19 cellular contexts compared by ENCODE assay signal in genomic region chr4:175273995-175274753, GRCh38.
DNase-seq lines count a peak whose midpoint lies in the region; ATAC-seq and TF ChIP-seq lines count a peak whose summit lies in the region.
"Had no signal": no experiment of that assay in that cellular context is flagged by ENCODE, and none has a peak within 500 bp of the region (broad histone marks: within the 10 kb centered on the region; RNA-seq: fewer than 3 reads in every experiment).

No MANE protein-coding gene starts in this region.

- H3K23ac ChIP-seq in IMR-90 (ENCODE audit: low read depth, low read length) = no peak overlapping the region
- no peak overlapping the region for H3K23ac ChIP-seq in mesendoderm (ENCODE audit: low read length)
- no peak overlapping the region for H3K23ac ChIP-seq in neuronal stem cell (ENCODE audit: low read depth, low read length, poor library complexity)

- no peaks in the 10 kb centered on the region for H3K9me1 ChIP-seq in IMR-90 (ENCODE audit: insufficient read depth, low read length)

- H2AK5ac ChIP-seq in IMR-90 (ENCODE audit: low read depth, low read length) (no peak overlapping the region), mesendoderm (ENCODE audit: low read length) (no peak overlapping the region), neuronal stem cell (ENCODE audit: low read depth, low read length) (no peak overlapping the region)

- H3K36me3 Mint-ChIP-seq in activated naive CD4-positive, alpha-beta T cell treated with anti-CD3 and anti-CD28 coated beads, Interleukin-2, amount 10 ng/mL, durations not matched to agents 7 days and 5 days = no peaks in the 10 kb centered on the region
- H3K36me3 Mint-ChIP-seq: activated naive CD8-positive, alpha-beta T cell treated with anti-CD3 and anti-CD28 coated beads for 36 hours had no signal

- ATAC-seq in IMR-90 (ENCODE audit: low read depth) = no peak
- no peak for ATAC-seq in GM18520 (IDR thresholded peaks at IDR 0.05; ENCODE audit: unreplicated experiment)
- ATAC-seq: foreskin keratinocyte had no signal

- DNase-seq in Caki2 (ENCODE audit: low read depth) (peak; percentile 23), IMR-90 (peak; percentile 15), epithelial cell of esophagus (ENCODE audit: low read depth) (peak; percentile 7), mesendoderm (peak; percentile 53), neuronal stem cell (ENCODE audit: low spot score) (no peak), UCSD-AML1 (lab: John Stamatoyannopoulos, UW; ENCODE audit: unreplicated experiment) (no peak)
- DNase-seq in activated naive CD4-positive, alpha-beta T cell treated with anti-CD3 and anti-CD28 coated beads, Interleukin-2, amount 10 ng/mL, durations not matched to agents 7 days and 5 days = no peak
- DNase-seq: activated CD4-positive, alpha-beta memory T cell treated with anti-CD3 and anti-CD28 coated beads, Interleukin-2, amount 10 ng/mL, durations not matched to agents 7 days and 5 days; activated naive CD8-positive, alpha-beta T cell treated with anti-CD3 and anti-CD28 coated beads for 36 hours; effector memory CD4-positive, alpha-beta T cell; foreskin keratinocyte; GDM1; NCI-H1436 treated with DMSO at 0.1 percent for 48 hours; ovary; RPMI8226 had no signal

- H4K20me1 ChIP-seq in IMR-90 (ENCODE audit: insufficient read depth, low read length) = no peaks in the 10 kb centered on the region

- H3K27ac ChIP-seq in IMR-90 (ENCODE audit: insufficient read depth, low read length) (no peak overlapping the region), mesendoderm (ENCODE audit: low read depth, low read length) (no peak overlapping the region), neuronal stem cell (replicated peaks; ENCODE audit: low read length) (no peak overlapping the region)
- H3K27ac ChIP-seq: foreskin keratinocyte, ovary, thoracic aorta had no signal

- H2AFZ ChIP-seq in IMR-90 (replicated peaks; ENCODE audit: low read length, poor library complexity) (no peak overlapping the region), neuronal stem cell (ENCODE audit: low read length) (no peak overlapping the region)

- H3K36me3 ChIP-seq in IMR-90 (ENCODE audit: control insufficient read depth, insufficient read depth, low read length) (no peaks in the 10 kb centered on the region), mesendoderm (ENCODE audit: control insufficient read depth, insufficient read depth, low read length) (no peaks in the 10 kb centered on the region), neuronal stem cell (replicated peaks in 1 of 2; ENCODE audit: control insufficient read depth in 2 of 2, insufficient read depth in 2 of 2, low read length in 2 of 2) (no peaks in the 10 kb centered on the region)
- H3K36me3 ChIP-seq: ovary, thoracic aorta had no signal

- no peak overlapping the region for H3K56ac ChIP-seq in IMR-90 (ENCODE audit: extremely low read depth, insufficient read depth, low read length)
- H3K56ac ChIP-seq in mesendoderm (ENCODE audit: low read length) = no peak overlapping the region

- no CpG with 5 or more reads among the region's 4 CpGs for WGBS in IMR-90 (ENCODE audit: extremely low coverage in 2 of 2, insufficient read length in 1 of 2), 2 experiments
- WGBS in mesendoderm (ENCODE audit: extremely low coverage, insufficient coverage, low lambda C conversion rate) = no CpG with 5 or more reads among the region's 4 CpGs
- no CpG with 5 or more reads among the region's 4 CpGs for WGBS in neuronal stem cell (ENCODE audit: extremely low coverage in 2 of 2, insufficient read length in 2 of 2, insufficient replicate concordance in 1 of 2), 2 donors

- TF ChIP-seq CTCF in IMR-90 (conservative IDR thresholded peaks at IDR 0.05; ENCODE audit: low read depth, low read length) (no peak), epithelial cell of esophagus (IDR thresholded peaks at IDR 0.05; ENCODE audit: insufficient read depth, low read depth, low read length, missing control alignments) (no peak)

- H2BK15ac ChIP-seq in IMR-90 (ENCODE audit: low read depth, low read length) (no peak overlapping the region), mesendoderm (replicated peaks; ENCODE audit: low read depth) (no peak overlapping the region), neuronal stem cell (ENCODE audit: low read length) (no peak overlapping the region)

- in situ Hi-C loops in Caki2 (cut with HindIII; ENCODE audit: low pct_unique_long_range_greater_than_20kb, low sequenced_read_pairs) (no loop called here), IMR-90 (cut with MboI; ENCODE audit: low sequenced_read_pairs) (no loop called here)

- BruUV-seq in IMR-90 (replicated peaks; lab: Mats Ljungman, UMichigan) = no TSS peak

- H3K9ac ChIP-seq in IMR-90 (ENCODE audit: low read depth, low read length) = no peak overlapping the region
- no peak overlapping the region for H3K9ac ChIP-seq in mesendoderm (ENCODE audit: low read length)
- H3K9ac ChIP-seq in neuronal stem cell (ENCODE audit: low read depth, low read length, poor library complexity) = no peak overlapping the region

- H2BK120ac ChIP-seq in IMR-90 (ENCODE audit: low read depth, low read length) = no peak overlapping the region
- H2BK120ac ChIP-seq in mesendoderm (ENCODE audit: low read depth, low read length) = no peak overlapping the region
- H2BK120ac ChIP-seq in neuronal stem cell (ENCODE audit: low read depth, low read length) = no peak overlapping the region

- H3K9me3 ChIP-seq in IMR-90 (ENCODE audit: control insufficient read depth, insufficient read depth, low read length) = no peaks in the 10 kb centered on the region; the same call in 1 of the 2 replicates
- H3K9me3 ChIP-seq in neuronal stem cell (replicated peaks in 1 of 2; ENCODE audit: control insufficient read depth in 2 of 2, insufficient read depth in 1 of 2, low read depth in 1 of 2, low read length in 2 of 2) = no peaks in the 10 kb centered on the region
- H3K9me3 ChIP-seq: ovary, thoracic aorta had no signal

- no peak for TF ChIP-seq POLR2A in IMR-90 (IDR thresholded peaks at IDR 0.05; ENCODE audit: low read depth, low read length)

- H3K9me3 Mint-ChIP-seq in activated naive CD4-positive, alpha-beta T cell treated with anti-CD3 and anti-CD28 coated beads, Interleukin-2, amount 10 ng/mL, durations not matched to agents 7 days and 5 days = peaks cover 4% of the 10 kb centered on the region
- H3K9me3 Mint-ChIP-seq: activated CD4-positive, alpha-beta memory T cell treated with anti-CD3 and anti-CD28 coated beads, Interleukin-2, amount 10 ng/mL, durations not matched to agents 7 days and 5 days; activated naive CD8-positive, alpha-beta T cell treated with anti-CD3 and anti-CD28 coated beads for 36 hours had no signal

- H4K5ac ChIP-seq in IMR-90 (ENCODE audit: low read depth, low read length) = no peak overlapping the region
- no peak overlapping the region for H4K5ac ChIP-seq in mesendoderm (ENCODE audit: low read length)

- H3K4me2 ChIP-seq in IMR-90 (ENCODE audit: low read depth, low read length) = no peak overlapping the region
- no peak overlapping the region for H3K4me2 ChIP-seq in mesendoderm (ENCODE audit: low read length)
- no peak overlapping the region for H3K4me2 ChIP-seq in neuronal stem cell (ENCODE audit: insufficient read depth, low read length, poor library complexity, severe bottlenecking)

- no peak overlapping the region for H2BK12ac ChIP-seq in neuronal stem cell (ENCODE audit: low read length)

- H4K91ac ChIP-seq in IMR-90 (ENCODE audit: insufficient read depth, low read depth, low read length) (no peak overlapping the region), neuronal stem cell (ENCODE audit: low read depth, low read length, poor library complexity) (no peak overlapping the region)

- no peaks in the 10 kb centered on the region for H3K79me2 ChIP-seq in mesendoderm (ENCODE audit: control insufficient read depth, insufficient read depth, low read length)

- TF ChIP-seq RAD21 in IMR-90 (IDR thresholded peaks at IDR 0.05; ENCODE audit: low read length) = no peak

- no peak overlapping the region for H2AK9ac ChIP-seq in IMR-90 (replicated peaks; ENCODE audit: low read depth, low read length, poor library complexity)

- no peak overlapping the region for H3K14ac ChIP-seq in IMR-90 (replicated peaks; ENCODE audit: low read depth, low read length)
- no peak overlapping the region for H3K14ac ChIP-seq in neuronal stem cell (ENCODE audit: low read length)

- H3K4me3 ChIP-seq in IMR-90 (ENCODE audit: insufficient read depth, low read depth, low read length) (no peak overlapping the region), epithelial cell of esophagus (ENCODE audit: low read length) (no peak overlapping the region), mesendoderm (ENCODE audit: low read length) (no peak overlapping the region), neuronal stem cell (ENCODE audit: low read length in 2 of 2) (no peak overlapping the region)
- H3K4me3 ChIP-seq: ovary, thoracic aorta had no signal

- no peaks in the 10 kb centered on the region for H3K79me1 ChIP-seq in IMR-90 (ENCODE audit: low read depth in 1 of 2, low read length in 2 of 2)
- H3K79me1 ChIP-seq in mesendoderm (ENCODE audit: low read length) = no peaks in the 10 kb centered on the region
- H3K79me1 ChIP-seq in neuronal stem cell (ENCODE audit: low read depth, low read length) = no peaks in the 10 kb centered on the region

- dilution Hi-C loops in IMR-90 (cut with HindIII; ENCODE audit: low sequenced_read_pairs, unreplicated experiment) = no loop called here

- no peaks in the 10 kb centered on the region for H3K4me1 ChIP-seq in IMR-90 (ENCODE audit: control insufficient read depth, insufficient read depth, low read length)
- no peaks in the 10 kb centered on the region for H3K4me1 ChIP-seq in mesendoderm (ENCODE audit: control insufficient read depth, low read depth, low read length)
- H3K4me1 ChIP-seq in neuronal stem cell (ENCODE audit: control insufficient read depth in 2 of 2, insufficient read depth in 1 of 2, low read depth in 1 of 2, low read length in 2 of 2) = no peaks in the 10 kb centered on the region
- H3K4me1 ChIP-seq: foreskin keratinocyte had no signal

- H3K27me3 ChIP-seq in IMR-90 (ENCODE audit: control insufficient read depth, insufficient read depth, low read length) = no peaks in the 10 kb centered on the region
- H3K27me3 ChIP-seq in mesendoderm (ENCODE audit: insufficient read depth, low read length, poor library complexity) = no peaks in the 10 kb centered on the region
- H3K27me3 ChIP-seq in neuronal stem cell (ENCODE audit: control insufficient read depth in 3 of 3, insufficient read depth in 3 of 3, low read depth in 1 of 3, low read length in 3 of 3) = no peaks in the 10 kb centered on the region
- H3K27me3 ChIP-seq: foreskin keratinocyte, ovary had no signal

- H3K18ac ChIP-seq in IMR-90 (ENCODE audit: low read depth, low read length) (no peak overlapping the region), mesendoderm (ENCODE audit: low read length) (no peak overlapping the region), neuronal stem cell (ENCODE audit: low read length) (no peak overlapping the region)

- POLR2A ChIA-PET in IMR-90 (lab: Charles Lee; ENCODE audit: unreplicated experiment) = no interaction called here

- no peak overlapping the region for H3K4me3 Mint-ChIP-seq in activated naive CD4-positive, alpha-beta T cell treated with anti-CD3 and anti-CD28 coated beads, Interleukin-2, amount 10 ng/mL, durations not matched to agents 7 days and 5 days
- H3K4me3 Mint-ChIP-seq: activated CD4-positive, alpha-beta memory T cell treated with anti-CD3 and anti-CD28 coated beads, Interleukin-2, amount 10 ng/mL, durations not matched to agents 7 days and 5 days; activated naive CD8-positive, alpha-beta T cell treated with anti-CD3 and anti-CD28 coated beads for 36 hours; B cell; central memory CD8-positive, alpha-beta T cell had no signal

- H3K4ac ChIP-seq in IMR-90 (ENCODE audit: low read depth, low read length) (no peak overlapping the region), mesendoderm (ENCODE audit: low read depth, low read length) (no peak overlapping the region), neuronal stem cell (ENCODE audit: low read length) (no peak overlapping the region)

- H3K27ac Mint-ChIP-seq in activated naive CD4-positive, alpha-beta T cell treated with anti-CD3 and anti-CD28 coated beads, Interleukin-2, amount 10 ng/mL, durations not matched to agents 7 days and 5 days = no peak overlapping the region
- H3K27ac Mint-ChIP-seq: activated CD4-positive, alpha-beta memory T cell treated with anti-CD3 and anti-CD28 coated beads, Interleukin-2, amount 10 ng/mL, durations not matched to agents 7 days and 5 days; activated naive CD8-positive, alpha-beta T cell treated with anti-CD3 and anti-CD28 coated beads for 36 hours; B cell had no signal

- H3K4me1 Mint-ChIP-seq in activated naive CD4-positive, alpha-beta T cell treated with anti-CD3 and anti-CD28 coated beads, Interleukin-2, amount 10 ng/mL, durations not matched to agents 7 days and 5 days = no peaks in the 10 kb centered on the region
- H3K4me1 Mint-ChIP-seq: activated CD4-positive, alpha-beta memory T cell treated with anti-CD3 and anti-CD28 coated beads, Interleukin-2, amount 10 ng/mL, durations not matched to agents 7 days and 5 days; activated naive CD8-positive, alpha-beta T cell treated with anti-CD3 and anti-CD28 coated beads for 36 hours; B cell; central memory CD8-positive, alpha-beta T cell had no signal

- H4K8ac ChIP-seq in IMR-90 (ENCODE audit: low read depth in 2 of 2, low read length in 2 of 2) (no peak overlapping the region), mesendoderm (ENCODE audit: low read depth, low read length) (no peak overlapping the region), neuronal stem cell (ENCODE audit: low read depth, low read length) (no peak overlapping the region)

- no peaks in the 10 kb centered on the region for H3K27me3 Mint-ChIP-seq in activated naive CD4-positive, alpha-beta T cell treated with anti-CD3 and anti-CD28 coated beads, Interleukin-2, amount 10 ng/mL, durations not matched to agents 7 days and 5 days
- H3K27me3 Mint-ChIP-seq: activated CD4-positive, alpha-beta memory T cell treated with anti-CD3 and anti-CD28 coated beads, Interleukin-2, amount 10 ng/mL, durations not matched to agents 7 days and 5 days; activated naive CD8-positive, alpha-beta T cell treated with anti-CD3 and anti-CD28 coated beads for 36 hours; B cell; central memory CD8-positive, alpha-beta T cell had no signal

- H2BK5ac ChIP-seq in IMR-90 (ENCODE audit: low read depth, low read length, poor library complexity, severe bottlenecking) = no peak overlapping the region
- H2BK5ac ChIP-seq in mesendoderm (ENCODE audit: low read length) = no peak overlapping the region
- no peak overlapping the region for H2BK5ac ChIP-seq in neuronal stem cell (ENCODE audit: low read length)

- CTCF ChIA-PET in IMR-90 (lab: Yijun Ruan, JAX) = no interaction called here
- CTCF ChIA-PET in activated naive CD4-positive, alpha-beta T cell treated with anti-CD3 and anti-CD28 coated beads, Interleukin-2, amount 10 ng/mL, durations not matched to agents 7 days and 5 days (lab: Charles Lee) = no interaction called here

- H2BK20ac ChIP-seq in IMR-90 (ENCODE audit: low read depth, low read length) = no peak overlapping the region

- intact Hi-C loops in IMR-90 (cut with micrococcal nuclease) = no loop called here

Comparison
In these comparisons a context has a peak if more than half of its experiments do, and no peak if none do; other contexts are left out.
1. DNase-seq: peak in Caki2 (single experiment), IMR-90 (single experiment), epithelial cell of esophagus (single experiment) and mesendoderm (single experiment); none in neuronal stem cell (single experiment), activated naive CD4-positive, alpha-beta T cell treated with anti-CD3 and anti-CD28 coated beads, Interleukin-2, amount 10 ng/mL, durations not matched to agents 7 days and 5 days (single experiment) and UCSD-AML1 (single experiment).